In the genomic region with DNA sequence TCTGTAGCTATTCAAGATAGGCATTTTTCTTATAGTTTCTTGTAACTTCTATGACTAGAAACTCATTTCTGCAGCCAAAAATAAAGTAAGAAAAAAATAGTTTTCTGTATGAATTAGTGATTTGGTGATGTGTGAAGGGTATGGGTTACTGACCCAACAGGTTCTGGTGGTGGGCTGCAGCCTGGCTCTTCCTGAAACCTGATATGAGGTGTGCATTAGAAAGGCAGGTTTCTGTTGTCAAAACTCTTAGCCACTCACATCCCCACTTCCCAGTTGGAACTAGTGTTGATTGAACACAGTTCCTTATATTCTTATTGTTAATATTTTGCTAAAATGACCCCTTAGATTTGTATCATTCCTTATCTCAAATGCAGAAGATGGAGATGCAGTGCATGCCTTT, we compare ENCODE assay signal across 8 cellular contexts.
"Had no signal": no experiment of that assay in that cellular context is flagged by ENCODE, and none has a peak within 500 bp of the region (broad histone marks: within the 10 kb centered on the region; RNA-seq: fewer than 3 reads in every experiment).

No MANE protein-coding gene starts in this region.

- H3K27ac ChIP-seq: HL-60, KMS-11 had no signal

- H3K4me3 Mint-ChIP-seq: IgD-negative memory B cell had no signal

- H3K27ac Mint-ChIP-seq: IgD-negative memory B cell had no signal

- DNase-seq: IMR-90, KBM-7, KG1 had no signal

- H3K4me1 Mint-ChIP-seq: IgD-negative memory B cell had no signal

- FAIRE-seq: HTR-8/SVneo, K562 had no signal

- ATAC-seq: K562 had no signal

- H3K4me2 ChIP-seq: KMS-11 had no signal

- H3K4me3 ChIP-seq: K562 had no signal

- H3K9ac ChIP-seq: KMS-11 had no signal

- H3K27me3 Mint-ChIP-seq: IgD-negative memory B cell had no signal

- H3K9me3 Mint-ChIP-seq: IgD-negative memory B cell had no signal

- H3K36me3 Mint-ChIP-seq: IgD-negative memory B cell had no signal
